Comparison of ENCODE assay signal across 17 cellular contexts in the genomic region with DNA sequence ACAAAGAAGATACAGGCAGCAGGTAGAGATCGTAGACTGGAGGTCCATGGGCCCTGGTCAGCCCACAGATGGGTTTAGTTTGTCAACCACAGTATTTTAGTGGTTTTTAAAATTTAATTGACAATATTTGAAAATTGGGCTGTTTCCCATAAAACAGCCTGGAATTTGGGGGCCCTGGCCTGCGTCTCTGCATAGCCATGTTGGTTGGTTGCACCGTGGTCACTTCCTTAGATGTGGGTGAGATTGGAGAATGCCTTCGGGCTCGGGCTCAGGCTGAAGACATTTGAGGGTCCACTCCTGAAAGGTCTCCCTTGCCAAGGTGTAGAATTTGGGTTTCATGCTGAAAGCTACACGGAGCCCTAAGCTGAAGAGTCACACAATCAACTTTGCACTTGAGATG. TPM values are rescaled to one million over a fixed set of nuclear protein-coding genes. Genes with fewer than 3 reads are reported as not detected.
DNase-seq lines count a peak whose midpoint lies in the region; ATAC-seq, FAIRE-seq and TF ChIP-seq lines count a peak whose summit lies in the region.
"Had no signal": no experiment of that assay in that cellular context is flagged by ENCODE, and none has a peak within 500 bp of the region (broad histone marks: within the 10 kb centered on the region; RNA-seq: fewer than 3 reads in every experiment).

No MANE protein-coding gene starts in this region.

- peak overlapping the region; percentile 1 to 90 (median 87); a peak in 19 of 22 replicates for H3K4me2 ChIP-seq in BLaER1 treated with 17β-estradiol and CSF1 and Interleukin-3, amounts not matched to agents 10 nM and 100 nM
- no peak overlapping the region; the same call in 1 of the 2 replicates for H3K4me2 ChIP-seq in GM12878 (ENCODE audit: control insufficient read depth, insufficient read depth)
- H3K4me2 ChIP-seq: GM23338 had no signal

- H2AFZ ChIP-seq in GM12878 (ENCODE audit: control insufficient read depth, low read depth, low read length): no peak overlapping the region
- H2AFZ ChIP-seq: GM23338 had no signal

- H3K27ac Mint-ChIP-seq in naive thymus-derived CD4-positive, alpha-beta T cell: no peak overlapping the region
- H3K27ac Mint-ChIP-seq: CD4-positive, alpha-beta T cell; GM23338; HFFc6 had no signal

- TF ChIP-seq CTCF in GM12878 (IDR thresholded peaks at IDR 0.05 in 2 of 3, conservative IDR thresholded peaks at IDR 0.05 in 1 of 3; ENCODE audit: control insufficient read depth in 2 of 3, extremely low read depth in 1 of 3, insufficient read depth in 1 of 3, low read depth in 3 of 3, low read length in 3 of 3): no peak
- TF ChIP-seq CTCF in neutrophil (IDR thresholded peaks at IDR 0.05): no peak
- TF ChIP-seq CTCF in psoas muscle (IDR thresholded peaks at IDR 0.05): no peak
- TF ChIP-seq CTCF in gastroesophageal sphincter (IDR thresholded peaks at IDR 0.05): no peak

- H3K27me3 Mint-ChIP-seq in naive thymus-derived CD4-positive, alpha-beta T cell: no peaks in the 10 kb centered on the region
- H3K27me3 Mint-ChIP-seq: CD4-positive, alpha-beta T cell had no signal

- POLR2A ChIA-PET in GM12878 (lab: Charles Lee): interaction anchor here (0.8 to 6.4 kb wide), 8 partner anchors 9 to 73 kb away, joined by 3 to 67 read pairs (median 10); no protein-coding TSS in a partner anchor
- POLR2A ChIA-PET in naive thymus-derived CD4-positive, alpha-beta T cell (lab: Charles Lee): no interaction called here

- in situ Hi-C loops in GM12878 (cut with MboI): no loop called here

- peaks cover 4 to 9% (median 6%) of the 10 kb centered on the region in 5 donors for H3K36me3 Mint-ChIP-seq in naive thymus-derived CD4-positive, alpha-beta T cell

- RAD21 ChIA-PET in GM12878 (lab: Charles Lee; ENCODE audit: unreplicated experiment): interaction anchor here (0.8 to 6.4 kb wide), 10 partner anchors 8 to 72 kb away, joined by 3 to 112 read pairs (median 6); no protein-coding TSS in a partner anchor

- peaks cover 0 to 25% (median 16%) of the 10 kb centered on the region in 11 experiments; a peak in 14 of 22 replicates for H3K9me3 ChIP-seq in BLaER1 treated with 17β-estradiol and CSF1 and Interleukin-3, amounts not matched to agents 10 nM and 100 nM (replicated peaks in 1 of 11)
- H3K9me3 ChIP-seq in GM12878 (replicated peaks; ENCODE audit: control insufficient read depth, insufficient read depth, low read length) (no peaks in the 10 kb centered on the region), neutrophil (no peaks in the 10 kb centered on the region), psoas muscle (no peaks in the 10 kb centered on the region), gastroesophageal sphincter (no peaks in the 10 kb centered on the region)
- H3K9me3 ChIP-seq in naive thymus-derived CD4-positive, alpha-beta T cell (ENCODE audit: control insufficient read depth in 2 of 3, low read length in 3 of 3): no peaks in the 10 kb centered on the region
- H3K9me3 ChIP-seq: BE2C, Caco-2 had no signal

- peaks cover 93% of the 10 kb centered on the region for H3K79me2 ChIP-seq in GM12878 (ENCODE audit: control insufficient read depth, insufficient read depth, low read length)

- DNase-seq in GM12878 (ENCODE audit: low read depth, low spot score): no peak
- no peak for DNase-seq in psoas muscle
- DNase-seq in activated gamma-delta T cell treated with Interleukin-2 at 50 U/mL for 16 hours: no peak
- no peak for DNase-seq in naive thymus-derived CD4-positive, alpha-beta T cell
- DNase-seq: BE2C; Caco-2; CD4-positive, alpha-beta T cell; H7; HFFc6 had no signal

- no peak for TF ChIP-seq RAD21 in GM12878 (IDR thresholded peaks at IDR 0.05; ENCODE audit: insufficient read depth, low read depth, low read length)

- no peak for TF ChIP-seq POLR2A in GM12878 (IDR thresholded peaks at IDR 0.05; ENCODE audit: low read depth, low read length)
- TF ChIP-seq POLR2A in gastroesophageal sphincter (IDR thresholded peaks at IDR 0.05): no peak

- FAIRE-seq in GM12878 (lab: Jason Lieb, UNC): no peak
- FAIRE-seq: D721Med, G401.6 had no signal

- peaks cover 0 to 2% (median 0%) of the 10 kb centered on the region in 11 donors for H3K9me3 Mint-ChIP-seq in naive thymus-derived CD4-positive, alpha-beta T cell
- H3K9me3 Mint-ChIP-seq: CD4-positive, alpha-beta T cell had no signal

- H3K4me1 Mint-ChIP-seq in naive thymus-derived CD4-positive, alpha-beta T cell: peaks cover 0 to 29% (median 13%) of the 10 kb centered on the region in 7 donors

- TF ChIP-seq EP300 in GM12878 (IDR thresholded peaks at IDR 0.05; ENCODE audit: borderline replicate concordance in 1 of 2, control insufficient read depth in 1 of 2, low read depth in 2 of 2, low read length in 2 of 2) (no peak), gastroesophageal sphincter (IDR thresholded peaks at IDR 0.05) (no peak)

- WGBS in GM12878 (ENCODE audit: insufficient coverage, insufficient replicate concordance, low lambda C conversion rate, missing lambda C conversion rate): 80% methylated on average over 6 of the region's 6 CpGs
- WGBS in psoas muscle, 3 donors: 85 to 91% (median 86%) methylated on average over 6 of the region's 6 CpGs
- WGBS in gastroesophageal sphincter (ENCODE audit: low coverage in 1 of 2), 2 donors: 86 to 94% methylated on average over 6 of the region's 6 CpGs

- H3K27ac ChIP-seq in BLaER1 treated with 17β-estradiol and CSF1 and Interleukin-3, amounts not matched to agents 10 nM and 100 nM: peak overlapping the region in 5 of 11 experiments; percentile 62 to 70 (median 68); a peak in 11 of 22 replicates
- H3K27ac ChIP-seq in GM12878 (ENCODE audit: control insufficient read depth, insufficient read depth) (0 out of 2 replicates have a peak overlapping the region, but pooled peaks have one; percentile 100), neutrophil (peak overlapping the region; percentile 69), psoas muscle (peak overlapping the region; percentile 12), gastroesophageal sphincter (no peak overlapping the region)
- H3K27ac ChIP-seq in naive thymus-derived CD4-positive, alpha-beta T cell (ENCODE audit: low read depth, low read length): no peak overlapping the region
- H3K27ac ChIP-seq: C4-2B had no signal

- intact Hi-C loops in GM12878 (cut with micrococcal nuclease; ENCODE audit: unreplicated experiment) (no loop called here), psoas muscle (cut with DNase I) (no loop called here)
- intact Hi-C loops in naive thymus-derived CD4-positive, alpha-beta T cell (cut with micrococcal nuclease): no loop called here

- H3K4me1 ChIP-seq in BLaER1 treated with 17β-estradiol and CSF1 and Interleukin-3, amounts not matched to agents 10 nM and 100 nM: peaks cover 67 to 90% (median 78%) of the 10 kb centered on the region in 10 experiments
- H3K4me1 ChIP-seq in GM12878 (ENCODE audit: control insufficient read depth, insufficient read depth, low read length) (peaks cover 78% of the 10 kb centered on the region), neutrophil (ENCODE audit: control insufficient read depth in 1 of 2, insufficient read depth in 1 of 2, low read depth in 1 of 2, low read length in 1 of 2) (peaks cover 51 to 58% of the 10 kb centered on the region in 2 experiments), psoas muscle (peaks cover 47% of the 10 kb centered on the region), gastroesophageal sphincter (peaks cover 0 to 35% (median 23%) of the 10 kb centered on the region in 3 donors)
- peaks cover 5 to 12% of the 10 kb centered on the region in 2 donors for H3K4me1 ChIP-seq in naive thymus-derived CD4-positive, alpha-beta T cell (ENCODE audit: control insufficient read depth in 2 of 2, insufficient read depth in 2 of 2, low read length in 2 of 2)
- H3K4me1 ChIP-seq: BE2C, Caco-2 had no signal

- H4K20me1 ChIP-seq in BLaER1 treated with 17β-estradiol and CSF1 and Interleukin-3, amounts not matched to agents 10 nM and 100 nM: peaks cover 0 to 15% (median 0%) of the 10 kb centered on the region in 11 experiments; a peak in 5 of 22 replicates
- H4K20me1 ChIP-seq in GM12878 (ENCODE audit: control insufficient read depth, insufficient read depth): no peaks in the 10 kb centered on the region

- SMC1A ChIA-PET in GM12878 (lab: Charles Lee; ENCODE audit: uncharacterized antibody, unreplicated experiment): interaction anchor here (0.7 to 7.2 kb wide), 15 partner anchors 10 to 100 kb away, joined by 3 to 221 read pairs (median 7); no protein-coding TSS in a partner anchor

- ATAC-seq in GM12878: no peak
- no peak for ATAC-seq in psoas muscle
- no peak for ATAC-seq in gastroesophageal sphincter
- ATAC-seq in naive thymus-derived CD4-positive, alpha-beta T cell: no peak
- ATAC-seq: GM23338, HCT116 had no signal

- H3K36me3 ChIP-seq in BLaER1 treated with 17β-estradiol and CSF1 and Interleukin-3, amounts not matched to agents 10 nM and 100 nM: peaks cover 0 to 24% (median 11%) of the 10 kb centered on the region in 11 experiments; a peak in 10 of 22 replicates
- peaks cover 13 to 15% of the 10 kb centered on the region in 2 experiments; a peak in 3 of 4 replicates for H3K36me3 ChIP-seq in GM12878 (ENCODE audit: control insufficient read depth in 2 of 2, insufficient read depth in 2 of 2, low read length in 1 of 2)
- peaks cover 11% of the 10 kb centered on the region for H3K36me3 ChIP-seq in neutrophil
- H3K36me3 ChIP-seq in psoas muscle (ENCODE audit: insufficient read depth in 1 of 2, low read depth in 1 of 2): peaks cover 0 to 3% of the 10 kb centered on the region in 2 donors
- peaks cover 0 to 11% of the 10 kb centered on the region in 2 donors for H3K36me3 ChIP-seq in gastroesophageal sphincter
- peaks cover 0 to 1% (median 0%) of the 10 kb centered on the region in 3 experiments for H3K36me3 ChIP-seq in naive thymus-derived CD4-positive, alpha-beta T cell (ENCODE audit: control insufficient read depth in 2 of 3, insufficient read depth in 3 of 3, low read length in 3 of 3)
- H3K36me3 ChIP-seq: BE2C had no signal

- no peak overlapping the region for H3K4me3 ChIP-seq in BLaER1 treated with 17β-estradiol and CSF1 and Interleukin-3, amounts not matched to agents 10 nM and 100 nM
- H3K4me3 ChIP-seq in GM12878 (no peak overlapping the region), neutrophil (ENCODE audit: low read depth in 1 of 2, low read length in 1 of 2) (no peak overlapping the region), psoas muscle (no peak overlapping the region), gastroesophageal sphincter (no peak overlapping the region)
- no peak overlapping the region for H3K4me3 ChIP-seq in naive thymus-derived CD4-positive, alpha-beta T cell (ENCODE audit: low read length)
- H3K4me3 ChIP-seq: GM23338 had no signal

- H3K9ac ChIP-seq in BLaER1 treated with 17β-estradiol and CSF1 and Interleukin-3, amounts not matched to agents 10 nM and 100 nM: no peak overlapping the region
- H3K9ac ChIP-seq in GM12878 (ENCODE audit: control insufficient read depth, insufficient read depth, low read length): no peak overlapping the region

- no peaks in the 10 kb centered on the region for H3K27me3 ChIP-seq in BLaER1 treated with 17β-estradiol and CSF1 and Interleukin-3, amounts not matched to agents 10 nM and 100 nM
- H3K27me3 ChIP-seq in GM12878 (replicated peaks in 1 of 2; ENCODE audit: control insufficient read depth in 2 of 2, insufficient read depth in 2 of 2, low read length in 1 of 2) (no peaks in the 10 kb centered on the region), neutrophil (no peaks in the 10 kb centered on the region), psoas muscle (ENCODE audit: insufficient read depth in 3 of 3, low read length in 2 of 3) (no peaks in the 10 kb centered on the region), gastroesophageal sphincter (no peaks in the 10 kb centered on the region)
- no peaks in the 10 kb centered on the region for H3K27me3 ChIP-seq in naive thymus-derived CD4-positive, alpha-beta T cell (ENCODE audit: control insufficient read depth in 2 of 2, insufficient read depth in 2 of 2, low read length in 2 of 2)
- H3K27me3 ChIP-seq: BE2C had no signal

- CTCF ChIA-PET in GM12878 (lab: Yijun Ruan, JAX): interaction anchor here (0.9 to 5.7 kb wide), 8 partner anchors 9 to 202 kb away, joined by 3 to 46 read pairs (median 5); no protein-coding TSS in a partner anchor
- CTCF ChIA-PET in naive thymus-derived CD4-positive, alpha-beta T cell (lab: Charles Lee): interaction anchor here (0.6 kb wide), 1 partner anchor 14 kb away, joined by 3 read pairs; no protein-coding TSS in a partner anchor

- H3K4me3 Mint-ChIP-seq in naive thymus-derived CD4-positive, alpha-beta T cell: no peak overlapping the region
- H3K4me3 Mint-ChIP-seq: CD4-positive, alpha-beta T cell; GM23338; HFFc6 had no signal

- no TSS peak for BruUV-seq in GM12878 (replicated peaks; lab: Mats Ljungman, UMichigan)

RNA-seq across cellular contexts. Expression of gene DUSP22, which starts 7.7 kb away (rescaled TPM):
- 632 and 708 TPM in 2 replicates for total RNA-seq in GM12878 (2013; cell fraction: nucleolus; rRNA removed)
- total RNA-seq in GM12878 (2014; rRNA removed) (113 and 123 TPM in 2 replicates), GM12878 (2014; rRNA removed; fragmentation: Illumina TruSeq; extraction: Trizol) (80.6 and 83.3 TPM in 2 replicates), GM12878 (2021) (125 and 130 TPM in 2 replicates), psoas muscle (10 to 100 TPM; 42.5 to 54.4 (median 50.2) TPM), gastroesophageal sphincter (10 to 100 TPM; 67.0 to 97.3 (median 78.0) TPM)
- 128 TPM for polyA plus RNA-seq in GM12878 (2011; ENCODE audit: low read depth)
- polyA plus RNA-seq in GM12878 (2011; rRNA removed) (78.9 and 80.1 TPM in 2 replicates), GM12878 (2014; fragmentation: Illumina TruSeq; extraction: Trizol) (87.9 and 101 TPM in 2 replicates), GM12878 (2014; fragmentation: Nextera tagmentation; extraction: Ambion mirVana) (10 to 100 TPM; 93.4 to 99.7 TPM), GM12878 (2014; rRNA removed) (138 and 147 TPM in 2 replicates), GM12878 (2016; fragmentation: Nextera tagmentation; extraction: Ambion mirVana) (100 to 1,000 TPM; 150 to 156 TPM), psoas muscle (10 to 100 TPM; 31.6 to 58.0 (median 49.7) TPM)
- 109 and 115 TPM in 2 replicates for polyA plus RNA-seq in GM12878 (2011; cell fraction: cytosol; rRNA removed)
- 359 and 389 TPM in 2 replicates for polyA plus RNA-seq in GM12878 (2011; cell fraction: nucleus; rRNA removed)
- 121 and 164 TPM in 2 replicates for polyA plus RNA-seq in GM12878 (2012)
- polyA minus RNA-seq in GM12878 (2011; rRNA and poly(A)+ RNA removed): 84.5 and 84.7 TPM in 2 replicates
- 15.5 and 16.8 TPM in 2 replicates for polyA minus RNA-seq in GM12878 (2011; cell fraction: cytosol; rRNA and poly(A)+ RNA removed)
- 118 and 156 TPM in 2 replicates for polyA minus RNA-seq in GM12878 (2011; cell fraction: nucleus; rRNA and poly(A)+ RNA removed)
- 10 to 100 TPM; 24.8 to 57.2 (median 51.0) TPM for total RNA-seq in naive thymus-derived CD4-positive, alpha-beta T cell
- polyA plus RNA-seq in naive thymus-derived CD4-positive, alpha-beta T cell: 10 to 100 TPM; 30.6 to 36.6 TPM

Comparison
In these comparisons a context has a peak if more than half of its experiments do, and no peak if none do; other contexts are left out.
1. H3K27ac ChIP-seq: peak in GM12878 (single experiment), neutrophil (single experiment) and psoas muscle (single experiment); none in gastroesophageal sphincter (0 of 4) and naive thymus-derived CD4-positive, alpha-beta T cell (single experiment).